In genomic region chr2:26542676-26543505, GRCh38 we compare ENCODE assay signal across 1 cellular context.
TF ChIP-seq lines count a peak whose summit lies in the region.

No MANE protein-coding gene starts in this region.

TF ChIP-seq in WTC11, 78 proteins besides CTCF, POLR2A, EP300 and RAD21 (continued from another document):
- no peak for TF ChIP-seq ARID4B (CRISPR knock-in tag; IDR thresholded peaks at IDR 0.05; ENCODE audit: borderline replicate concordance)
